8 cellular contexts compared by ENCODE assay signal in the genomic region with DNA sequence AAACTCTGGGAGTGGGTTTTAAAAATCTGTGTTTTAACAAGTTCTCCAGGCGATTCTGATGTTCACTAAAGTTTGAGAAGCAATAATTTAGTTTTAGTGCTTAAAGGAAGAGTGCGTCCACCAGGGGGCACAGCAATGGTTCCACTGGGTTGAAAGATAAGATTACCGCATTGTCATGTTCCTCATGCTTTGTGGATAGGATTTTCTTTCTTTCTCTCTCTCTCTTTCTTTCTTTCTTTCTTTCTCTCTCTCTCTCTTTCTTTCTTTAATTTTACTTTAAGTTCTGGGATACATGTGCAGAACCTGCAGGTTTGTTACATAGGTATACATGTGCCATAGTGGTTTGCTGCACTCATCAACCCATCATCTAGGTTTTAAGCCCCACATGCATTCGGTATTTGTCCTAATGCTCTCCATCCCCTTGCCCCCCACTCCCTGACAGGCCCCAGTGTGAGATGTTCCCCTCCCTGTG. TPM values are rescaled to one million over a fixed set of nuclear protein-coding genes. Genes with fewer than 3 reads are reported as not detected.
DNase-seq lines count a peak whose midpoint lies in the region; ATAC-seq, FAIRE-seq and TF ChIP-seq lines count a peak whose summit lies in the region.
"Not testable (repeated sequence)": the region's sequence is repeated elsewhere in the genome, so short reads cannot be mapped to it uniquely, and the experiment has no call there.

No MANE protein-coding gene starts in this region.

- not testable (repeated sequence) for H3K9me3 ChIP-seq in BE2C; OCI-LY1 (ENCODE audit: low read length); HepG2 (ENCODE audit: low read length)

- H3K36me3 ChIP-seq in BE2C; OCI-LY1 (ENCODE audit: insufficient read depth, low read length); HepG2 (replicated peaks in 1 of 2; ENCODE audit: control insufficient read depth in 1 of 2, insufficient read depth in 2 of 2, low read length in 2 of 2): not testable (repeated sequence)

- CTCF ChIA-PET in HepG2 (lab: Yijun Ruan, JAX; ENCODE audit: low intra/inter-chr PET ratio, low total read pairs) = interaction anchor here (0.9 to 2.7 kb wide), 4 partner anchors 105 to 177 kb away, joined by 3 to 43 read pairs (median 18); no protein-coding TSS in a partner anchor

- peak; percentile 84 for TF ChIP-seq CTCF in BE2C (IDR thresholded peaks at IDR 0.05; ENCODE audit: low read depth, low read length)
- TF ChIP-seq CTCF in OCI-LY1 (IDR thresholded peaks at IDR 0.05; ENCODE audit: low read length) = peak; percentile 76
- TF ChIP-seq CTCF in HepG2 (CRISPR knock-in tag; IDR thresholded peaks at IDR 0.05) = peak; percentile 85

- BruUV-seq in HepG2 (replicated peaks; lab: Mats Ljungman, UMichigan) = not testable (repeated sequence)

- H3K4me1 ChIP-seq in BE2C; OCI-LY1 (ENCODE audit: insufficient read depth, low read length, severe bottlenecking); HepG2 (ENCODE audit: insufficient read depth, low read length): not testable (repeated sequence)

- WGBS in HepG2 (ENCODE audit: low lambda C conversion rate) = 12% methylated on average over 4 of the region's 4 CpGs

- TF ChIP-seq RAD21 in Ishikawa (IDR thresholded peaks at IDR 0.05; ENCODE audit: low read depth) = peak; percentile 88
- peak; percentile 86 for TF ChIP-seq RAD21 in HepG2 (CRISPR knock-in tag; IDR thresholded peaks at IDR 0.05)

- not testable (repeated sequence) for TF ChIP-seq POLR2A in HepG2 (IDR thresholded peaks at IDR 0.05; ENCODE audit: insufficient read depth in 1 of 2, low read depth in 2 of 2, low read length in 2 of 2)

- not testable (repeated sequence) for TF ChIP-seq EP300 in Ishikawa (IDR thresholded peaks at IDR 0.05; ENCODE audit: borderline replicate concordance); HepG2 (IDR thresholded peaks at IDR 0.05; ENCODE audit: low read depth in 2 of 2, low read length in 2 of 2); HepG2 (CRISPR knock-in tag; IDR thresholded peaks at IDR 0.05; ENCODE audit: borderline replicate concordance)

- H3F3A ChIP-seq in OCI-LY1 (ENCODE audit: insufficient read depth, low read length) = not testable (repeated sequence)

- H3K9me2 ChIP-seq in OCI-LY1 (ENCODE audit: low read depth, low read length) = not testable (repeated sequence)

- not testable (repeated sequence) for H3K4me3 ChIP-seq in BE2C (ENCODE audit: low read depth, low read length); OCI-LY1 (ENCODE audit: low read depth, low read length, poor library complexity, severe bottlenecking); HepG2 (replicated peaks in 1 of 3; ENCODE audit: insufficient read depth in 1 of 3, low read depth in 2 of 3, low read length in 3 of 3)

- intact Hi-C loops in HepG2 (cut with micrococcal nuclease; ENCODE audit: unreplicated experiment) = loop anchor here (1.0 kb wide), 3 partner anchors 106 to 177 kb away; no protein-coding TSS in a partner anchor

- ATAC-seq in GM19438 (IDR thresholded peaks at IDR 0.05; ENCODE audit: low read depth, unreplicated experiment) = peak; percentile 64
- ATAC-seq in HepG2 = peak; percentile 70; the same call in 2 of the 3 replicates

- not testable (repeated sequence) for H3K9ac ChIP-seq in OCI-LY1 (ENCODE audit: low read length); HepG2 (ENCODE audit: insufficient read depth, low read depth, low read length)

- H3K27me3 ChIP-seq in BE2C = peaks cover 16% of the 10 kb centered on the region
- H3K27me3 ChIP-seq in OCI-LY1 (ENCODE audit: insufficient read depth, low read length); HepG2 (ENCODE audit: control insufficient read depth in 1 of 2, insufficient read depth in 2 of 2, low read length in 2 of 2): not testable (repeated sequence)

- not testable (repeated sequence) for H2AFZ ChIP-seq in OCI-LY1 (ENCODE audit: low read length); HepG2 (ENCODE audit: low read length)

- peak; percentile 92 for FAIRE-seq in HepG2 (lab: Jason Lieb, UNC)

- not testable (repeated sequence) for H3K4me2 ChIP-seq in OCI-LY1 (ENCODE audit: low read length); HepG2 (ENCODE audit: low read depth, low read length)

- POLR2A ChIA-PET in HepG2 (lab: Yijun Ruan, JAX) = not testable (repeated sequence)

- DNase-seq in BE2C = peak; percentile 75
- peak; percentile 55 to 69 for DNase-seq in activated CD8-positive, alpha-beta memory T cell treated with anti-CD3 and anti-CD28 coated beads for 4 hours (ENCODE audit: low read depth in 2 of 2)
- DNase-seq in ecto neural progenitor cell (ENCODE audit: low spot score) = peak; percentile 61
- peak; percentile 59 for DNase-seq in HepG2 (ENCODE audit: low spot score)
- peak; percentile 75 to 78 for DNase-seq in stimulated activated CD4-positive, alpha-beta T cell treated with anti-CD3 and anti-CD28 coated beads, Interleukin-4, amount 100 ng/mL, for 4 hours

- in situ Hi-C loops in HepG2 (cut with HindIII; ENCODE audit: extremely low pct_ligation_motif_present, low pct_unique_long_range_greater_than_20kb) = not testable (repeated sequence)

- not testable (repeated sequence) for H3K79me2 ChIP-seq in OCI-LY1 (ENCODE audit: insufficient read depth, low read length); HepG2 (ENCODE audit: insufficient read depth, low read length)

- not testable (repeated sequence) for H3K27ac ChIP-seq in OCI-LY1 (ENCODE audit: low read depth, low read length, poor library complexity, severe bottlenecking); HepG2 (ENCODE audit: extremely low read length, insufficient read depth, low read length)

- not testable (repeated sequence) for H4K20me1 ChIP-seq in OCI-LY1 (ENCODE audit: insufficient read depth, low read length); HepG2 (ENCODE audit: insufficient read depth, low read length)

TF ChIP-seq in HepG2, 621 proteins besides CTCF, POLR2A, EP300 and RAD21 (continues in another document):
- 0 out of 2 replicates have a peak, but pooled peaks have one; percentile 55 for TF ChIP-seq GZF1 (CRISPR knock-in tag; IDR thresholded peaks at IDR 0.05)

RNA-seq across cellular contexts. Expression of a gene that starts 33.0 kb away (rescaled TPM):
- 0.45 TPM for polyA plus RNA-seq in BE2C (2012; ENCODE audit: insufficient read depth, insufficient read length, low read depth)
- 5.3 and 8.4 TPM in 2 replicates for total RNA-seq in HepG2 (2016; rRNA removed; fragmentation: Illumina TruSeq; extraction: Trizol)
- total RNA-seq in HepG2 (2016; cell fraction: cytosol; rRNA removed; fragmentation: Illumina TruSeq; extraction: Trizol; ENCODE audit: low read depth) = 1.4 and 1.9 TPM in 2 replicates
- 6.3 and 9.1 TPM in 2 replicates for total RNA-seq in HepG2 (2016; cell fraction: insoluble cytoplasmic fraction; rRNA removed; fragmentation: Illumina TruSeq; extraction: Trizol)
- total RNA-seq in HepG2 (2016; cell fraction: membrane; rRNA removed; fragmentation: Illumina TruSeq; extraction: Trizol) = 2.8 and 4.1 TPM in 2 replicates
- total RNA-seq in HepG2 (2016; cell fraction: nucleus; rRNA removed; fragmentation: Illumina TruSeq; extraction: Trizol) = 6.0 and 7.6 TPM in 2 replicates
- polyA plus RNA-seq in HepG2 (2011; rRNA removed) = 9.9 and 20.3 TPM in 2 replicates
- polyA plus RNA-seq in HepG2 (2011; cell fraction: cytosol; rRNA removed) = 7.7 and 20.5 TPM in 2 replicates
- polyA plus RNA-seq in HepG2 (2011; cell fraction: nucleus; rRNA removed) = 1.8 and 3.8 TPM in 2 replicates
- polyA plus RNA-seq in HepG2 (2012) = 30.8 and 49.4 TPM in 2 replicates
- polyA plus RNA-seq in HepG2 (2016; cell fraction: cytosol; fragmentation: Illumina TruSeq; extraction: Trizol; ENCODE audit: low read depth) = 1.2 and 1.3 TPM in 2 replicates
- polyA plus RNA-seq in HepG2 (2016; cell fraction: insoluble cytoplasmic fraction; fragmentation: Illumina TruSeq; extraction: Trizol; ENCODE audit: low read depth) = 5.5 and 5.7 TPM in 2 replicates
- 1.5 and 2.5 TPM in 2 replicates for polyA plus RNA-seq in HepG2 (2016; cell fraction: membrane; fragmentation: Illumina TruSeq; extraction: Trizol; ENCODE audit: low read depth)
- 9.4 and 10.5 TPM in 2 replicates for polyA plus RNA-seq in HepG2 (2016; cell fraction: nucleus; fragmentation: Illumina TruSeq; extraction: Trizol; ENCODE audit: insufficient read depth, low read depth)
- 1.5 and 11.8 TPM in 2 replicates for polyA minus RNA-seq in HepG2 (2011; rRNA and poly(A)+ RNA removed; ENCODE audit: low replicate concordance)
- 2.1 and 6.0 TPM in 2 replicates for polyA minus RNA-seq in HepG2 (2011; cell fraction: cytosol; rRNA and poly(A)+ RNA removed)
- 5.4 and 9.8 TPM in 2 replicates for polyA minus RNA-seq in HepG2 (2011; cell fraction: nucleus; rRNA and poly(A)+ RNA removed)

RNA-seq across cellular contexts. Expression of a gene that starts 42.0 kb away (rescaled TPM):
- not detected for polyA plus RNA-seq in BE2C (2012; ENCODE audit: insufficient read depth, insufficient read length, low read depth)
- total RNA-seq in HepG2 (2016; rRNA removed; fragmentation: Illumina TruSeq; extraction: Trizol) = not detected in 2 replicates
- not detected in 2 replicates for total RNA-seq in HepG2 (2016; cell fraction: cytosol; rRNA removed; fragmentation: Illumina TruSeq; extraction: Trizol; ENCODE audit: low read depth)
- total RNA-seq in HepG2 (2016; cell fraction: insoluble cytoplasmic fraction; rRNA removed; fragmentation: Illumina TruSeq; extraction: Trizol) = not detected in 2 replicates
- total RNA-seq in HepG2 (2016; cell fraction: membrane; rRNA removed; fragmentation: Illumina TruSeq; extraction: Trizol) = not detected in 2 replicates
- total RNA-seq in HepG2 (2016; cell fraction: nucleus; rRNA removed; fragmentation: Illumina TruSeq; extraction: Trizol) = not detected in 2 replicates
- not detected in 2 replicates for polyA plus RNA-seq in HepG2 (2011; rRNA removed)
- polyA plus RNA-seq in HepG2 (2011; cell fraction: cytosol; rRNA removed) = not detected in 2 replicates
- not detected in 2 replicates for polyA plus RNA-seq in HepG2 (2011; cell fraction: nucleus; rRNA removed)
- not detected in 2 replicates for polyA plus RNA-seq in HepG2 (2012)
- polyA plus RNA-seq in HepG2 (2016; cell fraction: cytosol; fragmentation: Illumina TruSeq; extraction: Trizol; ENCODE audit: low read depth) = not detected in 2 replicates
- polyA plus RNA-seq in HepG2 (2016; cell fraction: insoluble cytoplasmic fraction; fragmentation: Illumina TruSeq; extraction: Trizol; ENCODE audit: low read depth) = not detected in 2 replicates
- not detected in 2 replicates for polyA plus RNA-seq in HepG2 (2016; cell fraction: membrane; fragmentation: Illumina TruSeq; extraction: Trizol; ENCODE audit: low read depth)
- not detected in 2 replicates for polyA plus RNA-seq in HepG2 (2016; cell fraction: nucleus; fragmentation: Illumina TruSeq; extraction: Trizol; ENCODE audit: insufficient read depth, low read depth)
- polyA minus RNA-seq in HepG2 (2011; rRNA and poly(A)+ RNA removed; ENCODE audit: low replicate concordance) = not detected in 2 replicates
- not detected in 2 replicates for polyA minus RNA-seq in HepG2 (2011; cell fraction: cytosol; rRNA and poly(A)+ RNA removed)
- polyA minus RNA-seq in HepG2 (2011; cell fraction: nucleus; rRNA and poly(A)+ RNA removed) = not detected in 2 replicates
